1 cellular context compared by ENCODE assay signal in genomic region chr2:118088051-118089014, GRCh38.
TF ChIP-seq lines count a peak whose summit lies in the region.

Gene INSIG2 (plus strand): TSS chr2:118088471. CDS start chr2:118096557, 8,086 bp downstream.

TF ChIP-seq in HepG2, 621 proteins besides CTCF, POLR2A, EP300 and RAD21 (continued from another document and continues in another):
- TF ChIP-seq MLXIP (CRISPR knock-in tag; IDR thresholded peaks at IDR 0.05; ENCODE audit: borderline replicate concordance) (no peak), ZNF431 (CRISPR knock-in tag; IDR thresholded peaks at IDR 0.05; ENCODE audit: borderline replicate concordance, low read depth) (peak; percentile 88; the same call in 1 of the 2 replicates), RERE (CRISPR knock-in tag; IDR thresholded peaks at IDR 0.05; ENCODE audit: low read depth) (peak; percentile 43; the same call in 1 of the 2 replicates), FLYWCH1 (CRISPR knock-in tag; IDR thresholded peaks at IDR 0.05) (no peak), STAT6 (CRISPR knock-in tag; IDR thresholded peaks at IDR 0.05; ENCODE audit: borderline replicate concordance) (no peak), ZSCAN20 (CRISPR knock-in tag; IDR thresholded peaks at IDR 0.05; ENCODE audit: borderline replicate concordance) (0 out of 2 replicates have a peak, but pooled peaks have one; percentile 45), SSRP1 (CRISPR knock-in tag; IDR thresholded peaks at IDR 0.05) (no peak), GMEB2 (CRISPR knock-in tag; IDR thresholded peaks at IDR 0.05; ENCODE audit: low read depth) (peak; percentile 68; the same call in 1 of the 2 replicates), SMARCC2 (IDR thresholded peaks at IDR 0.05) (no peak), SYNCRIP (IDR thresholded peaks at IDR 0.05; ENCODE audit: insufficient read depth, low read depth, low read length) (no peak), PREB (CRISPR knock-in tag; IDR thresholded peaks at IDR 0.05) (no peak), ZNF619 (CRISPR knock-in tag; IDR thresholded peaks at IDR 0.05) (peak; percentile 87; the same call in 1 of the 2 replicates), ZNF484 (CRISPR knock-in tag; IDR thresholded peaks at IDR 0.05; ENCODE audit: borderline replicate concordance, low read depth) (no peak), GATAD1 (CRISPR knock-in tag; IDR thresholded peaks at IDR 0.05) (peak; percentile 78), ZNF367 (CRISPR knock-in tag; IDR thresholded peaks at IDR 0.05; ENCODE audit: borderline replicate concordance) (no peak), ZNF7 (CRISPR knock-in tag; IDR thresholded peaks at IDR 0.05) (no peak), SOX13 (IDR thresholded peaks at IDR 0.05) (0 out of 2 replicates have a peak, but pooled peaks have one; percentile 32), SOX13 (CRISPR knock-in tag; conservative IDR thresholded peaks at IDR 0.05 in 1 of 2, IDR thresholded peaks at IDR 0.05 in 1 of 2) (peak in 1 of 2 experiments; percentile 78; a peak in 2 of 4 replicates), ADNP (CRISPR knock-in tag; IDR thresholded peaks at IDR 0.05) (no peak), HMG20A (CRISPR knock-in tag; IDR thresholded peaks at IDR 0.05; ENCODE audit: borderline replicate concordance) (peak; percentile 74; the same call in 1 of the 2 replicates), NFYB (CRISPR knock-in tag; IDR thresholded peaks at IDR 0.05) (peak; percentile 63), ZBTB8A (CRISPR knock-in tag; IDR thresholded peaks at IDR 0.05; ENCODE audit: borderline replicate concordance, low read depth) (no peak), SMYD3 (CRISPR knock-in tag; IDR thresholded peaks at IDR 0.05) (0 out of 2 replicates have a peak, but pooled peaks have one; percentile 9), ZNF407 (CRISPR knock-in tag; IDR thresholded peaks at IDR 0.05; ENCODE audit: not compliant biosample characterization) (peak; percentile 90), STAG1 (CRISPR knock-in tag; IDR thresholded peaks at IDR 0.05) (0 out of 2 replicates have a peak, but pooled peaks have one; percentile 35), FOSL1 (CRISPR knock-in tag; IDR thresholded peaks at IDR 0.05; ENCODE audit: borderline replicate concordance) (no peak), MXD1 (CRISPR knock-in tag; IDR thresholded peaks at IDR 0.05) (no peak; the same call in 1 of the 2 replicates), ZNF879 (CRISPR knock-in tag; IDR thresholded peaks at IDR 0.05) (peak; percentile 79; the same call in 1 of the 2 replicates), ZNF33B (CRISPR knock-in tag; IDR thresholded peaks at IDR 0.05) (no peak; the same call in 1 of the 2 replicates)
